13 cellular contexts compared by ENCODE assay signal in genomic region chr20:63087872-63088680, GRCh38.
DNase-seq lines count a peak whose midpoint lies in the region; ATAC-seq, FAIRE-seq and TF ChIP-seq lines count a peak whose summit lies in the region.
"Had no signal": no experiment of that assay in that cellular context is flagged by ENCODE, and none has a peak within 500 bp of the region (broad histone marks: within the 10 kb centered on the region; RNA-seq: fewer than 3 reads in every experiment).

No MANE protein-coding gene starts in this region.

- H3K4me3 Mint-ChIP-seq in activated naive CD8-positive, alpha-beta T cell treated with anti-CD3 and anti-CD28 coated beads, Interleukin-2, amount 10 ng/mL, durations not matched to agents 7 days and 5 days = no peak overlapping the region
- no peak overlapping the region for H3K4me3 Mint-ChIP-seq in activated naive CD8-positive, alpha-beta T cell treated with anti-CD3 and anti-CD28 coated beads, Interleukin-2, amount 50 U/mL, for 24 hours

- H3K36me3 ChIP-seq in heart left ventricle (no peaks in the 10 kb centered on the region), upper lobe of right lung (no peaks in the 10 kb centered on the region)

- no peaks in the 10 kb centered on the region for H3K9me3 ChIP-seq in heart left ventricle
- H3K9me3 ChIP-seq in upper lobe of right lung = no peaks in the 10 kb centered on the region
- H3K9me3 ChIP-seq: psoas muscle had no signal

- 79 to 88% (median 82%) methylated on average over 25 to 32 of the region's 32 CpGs for WGBS in heart left ventricle, 4 donors

- H3K36me3 Mint-ChIP-seq in activated naive CD8-positive, alpha-beta T cell treated with anti-CD3 and anti-CD28 coated beads, Interleukin-2, amount 10 ng/mL, durations not matched to agents 7 days and 5 days = no peaks in the 10 kb centered on the region
- H3K36me3 Mint-ChIP-seq in activated naive CD8-positive, alpha-beta T cell treated with anti-CD3 and anti-CD28 coated beads, Interleukin-2, amount 50 U/mL, for 24 hours (ENCODE audit: low read depth) = no peaks in the 10 kb centered on the region

- no peak overlapping the region for H3K4me3 ChIP-seq in heart left ventricle
- H3K4me3 ChIP-seq in upper lobe of right lung = no peak overlapping the region
- H3K4me3 ChIP-seq: psoas muscle had no signal

- TF ChIP-seq POLR2A in heart left ventricle (IDR thresholded peaks at IDR 0.05) = no peak

- H3K4me1 Mint-ChIP-seq in activated naive CD8-positive, alpha-beta T cell treated with anti-CD3 and anti-CD28 coated beads, Interleukin-2, amount 10 ng/mL, durations not matched to agents 7 days and 5 days = no peaks in the 10 kb centered on the region
- H3K4me1 Mint-ChIP-seq in activated naive CD8-positive, alpha-beta T cell treated with anti-CD3 and anti-CD28 coated beads, Interleukin-2, amount 50 U/mL, for 24 hours = no peaks in the 10 kb centered on the region

- no peak for ATAC-seq in activated naive CD8-positive, alpha-beta T cell treated with anti-CD3 and anti-CD28 coated beads, Interleukin-2, amount 10 ng/mL, durations not matched to agents 7 days and 5 days (ENCODE audit: low read depth)
- no peak for ATAC-seq in activated naive CD8-positive, alpha-beta T cell treated with anti-CD3 and anti-CD28 coated beads, Interleukin-2, amount 50 U/mL, for 24 hours
- no peak for ATAC-seq in heart left ventricle
- no peak for ATAC-seq in upper lobe of right lung
- ATAC-seq in HG02798 (IDR thresholded peaks at IDR 0.05; ENCODE audit: poor library complexity, unreplicated experiment) = no peak
- ATAC-seq: psoas muscle had no signal

- no peak overlapping the region for H3K27ac ChIP-seq in heart left ventricle
- H3K27ac ChIP-seq in upper lobe of right lung = no peak overlapping the region
- H3K27ac ChIP-seq: psoas muscle had no signal

- H3K27me3 Mint-ChIP-seq in activated naive CD8-positive, alpha-beta T cell treated with anti-CD3 and anti-CD28 coated beads, Interleukin-2, amount 10 ng/mL, durations not matched to agents 7 days and 5 days = no peaks in the 10 kb centered on the region
- peaks cover 9% of the 10 kb centered on the region for H3K27me3 Mint-ChIP-seq in activated naive CD8-positive, alpha-beta T cell treated with anti-CD3 and anti-CD28 coated beads, Interleukin-2, amount 50 U/mL, for 24 hours

- no peak overlapping the region for H3K27ac Mint-ChIP-seq in activated naive CD8-positive, alpha-beta T cell treated with anti-CD3 and anti-CD28 coated beads, Interleukin-2, amount 10 ng/mL, durations not matched to agents 7 days and 5 days
- H3K27ac Mint-ChIP-seq in activated naive CD8-positive, alpha-beta T cell treated with anti-CD3 and anti-CD28 coated beads, Interleukin-2, amount 50 U/mL, for 24 hours = no peak overlapping the region

- FAIRE-seq in frontal cortex (lab: Jason Lieb, UNC) = no peak
- FAIRE-seq: GM12891, GM19239 had no signal

- H3K27me3 ChIP-seq in heart left ventricle (peaks cover 3 to 67% (median 22%) of the 10 kb centered on the region in 9 donors), upper lobe of right lung (peaks cover 36% of the 10 kb centered on the region)

- POLR2A ChIA-PET in activated naive CD8-positive, alpha-beta T cell treated with anti-CD3 and anti-CD28 coated beads, Interleukin-2, amount 10 ng/mL, durations not matched to agents 7 days and 5 days (lab: Charles Lee) = no interaction called here

- TF ChIP-seq CTCF in heart left ventricle (IDR thresholded peaks at IDR 0.05) (no peak), upper lobe of right lung (IDR thresholded peaks at IDR 0.05) (no peak)

- intact Hi-C loops in heart left ventricle (cut with DNase I) = no loop called here
- intact Hi-C loops in upper lobe of right lung (cut with DNase I) = no loop called here

- H3K9me3 Mint-ChIP-seq in activated naive CD8-positive, alpha-beta T cell treated with anti-CD3 and anti-CD28 coated beads, Interleukin-2, amount 10 ng/mL, durations not matched to agents 7 days and 5 days = no peaks in the 10 kb centered on the region
- no peaks in the 10 kb centered on the region for H3K9me3 Mint-ChIP-seq in activated naive CD8-positive, alpha-beta T cell treated with anti-CD3 and anti-CD28 coated beads, Interleukin-2, amount 50 U/mL, for 24 hours

- DNase-seq in activated naive CD8-positive, alpha-beta T cell treated with anti-CD3 and anti-CD28 coated beads, Interleukin-2, amount 10 ng/mL, durations not matched to agents 7 days and 5 days = peak; percentile 15
- DNase-seq in activated naive CD8-positive, alpha-beta T cell treated with anti-CD3 and anti-CD28 coated beads, Interleukin-2, amount 50 U/mL, for 24 hours = no peak
- DNase-seq in NCI-H69 (lab: John Stamatoyannopoulos, UW) = peak; percentile 77
- peak in 3 of 5 donors; percentile 15 to 52 (median 16) for DNase-seq in heart left ventricle
- DNase-seq in upper lobe of right lung = peak; percentile 40
- DNase-seq in GM19238 (ENCODE audit: insufficient read length, low spot score) = no peak
- DNase-seq in frontal cortex (ENCODE audit: low spot score in 2 of 2) = no peak
- DNase-seq: dermis blood vessel endothelial cell; stimulated activated CD4-positive, alpha-beta T cell treated with anti-CD3 and anti-CD28 coated beads, Interleukin-1b, Interleukin-23, amount 100 ng/mL, for 48 hours had no signal

- no peaks in the 10 kb centered on the region for H3K4me1 ChIP-seq in heart left ventricle
- H3K4me1 ChIP-seq in upper lobe of right lung = no peaks in the 10 kb centered on the region
- H3K4me1 ChIP-seq: psoas muscle had no signal

Comparison
In these comparisons a context has a peak if more than half of its experiments do, and no peak if none do; other contexts are left out.
1. DNase-seq: peak in activated naive CD8-positive, alpha-beta T cell treated with anti-CD3 and anti-CD28 coated beads, Interleukin-2, amount 10 ng/mL, durations not matched to agents 7 days and 5 days (single experiment), NCI-H69 (single experiment), heart left ventricle (3 of 5) and upper lobe of right lung (single experiment); none in activated naive CD8-positive, alpha-beta T cell treated with anti-CD3 and anti-CD28 coated beads, Interleukin-2, amount 50 U/mL, for 24 hours (single experiment), GM19238 (single experiment) and frontal cortex (0 of 2).